In the genomic region with DNA sequence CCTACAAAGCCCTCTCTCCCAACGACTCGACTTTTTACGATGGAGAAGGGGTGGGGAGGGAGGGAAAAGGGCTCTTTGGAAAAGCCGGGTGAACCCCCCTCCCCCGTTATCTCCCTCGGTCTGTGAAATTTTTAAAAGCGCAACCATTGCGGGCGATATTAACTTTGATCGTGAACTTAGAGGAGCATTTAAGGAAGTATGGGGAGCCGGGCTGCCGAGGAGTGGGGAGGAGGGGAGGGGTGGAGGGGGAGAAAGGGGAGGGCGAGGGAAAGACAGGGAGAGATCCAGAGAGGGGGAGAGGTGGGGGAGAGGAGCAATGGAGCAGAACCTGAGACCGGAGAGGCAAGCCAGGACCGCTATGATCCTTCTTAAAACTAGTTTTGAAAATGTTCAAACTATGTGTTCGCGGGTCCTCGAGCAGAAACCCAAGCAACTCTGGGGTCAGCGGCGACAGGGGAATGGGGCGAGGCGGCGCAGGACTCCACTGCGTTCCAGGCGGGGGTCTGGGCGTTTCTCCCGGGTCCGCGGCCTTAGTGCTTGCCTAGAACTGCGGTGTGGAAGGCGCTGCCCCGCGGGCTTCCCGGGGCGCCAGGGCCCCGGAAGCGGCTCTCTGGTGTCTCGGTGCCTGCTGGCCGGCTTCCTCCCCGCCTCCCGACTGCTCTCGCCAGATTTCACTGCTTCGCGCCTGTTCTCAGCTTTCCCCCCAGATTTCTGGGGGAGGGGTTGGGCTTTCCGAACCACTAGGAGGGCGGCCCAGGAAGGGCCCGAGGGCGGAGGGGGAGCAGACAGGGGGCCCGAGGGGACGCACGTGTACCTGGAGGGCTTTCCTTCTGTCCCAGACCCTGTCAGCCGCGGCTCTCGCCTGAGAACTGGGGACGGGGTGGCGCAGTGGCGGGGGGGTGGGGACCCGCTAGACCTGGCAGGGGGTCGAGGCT, we compare ENCODE assay signal across 8 cellular contexts. TPM values are rescaled to one million over a fixed set of nuclear protein-coding genes. Genes with fewer than 3 reads are reported as not detected.
DNase-seq lines count a peak whose midpoint lies in the region; ATAC-seq and TF ChIP-seq lines count a peak whose summit lies in the region.

A gene (minus strand): TSS at position 871 of the 935 bp plus-strand sequence.

- H3K27ac ChIP-seq in left ventricle myocardium inferior (replicated peaks) (no peak within 1 kb of the TSS), subcutaneous abdominal adipose tissue (ENCODE audit: low read depth, low read length) (no peak within 1 kb of the TSS), brain microvascular endothelial cell (no peak within 1 kb of the TSS)

- intact Hi-C loops in left ventricle myocardium inferior (cut with micrococcal nuclease) (no loop called here), Right ventricle myocardium superior (cut with DNase I) (no loop called here)

- H3K27me3 ChIP-seq in left ventricle myocardium inferior (ENCODE audit: low read depth): peaks cover 100% of the 10 kb centered on the region
- H3K27me3 ChIP-seq in subcutaneous abdominal adipose tissue (ENCODE audit: control insufficient read depth in 5 of 5, insufficient read depth in 4 of 5, low read length in 5 of 5): peaks cover 47 to 90% (median 71%) of the 10 kb centered on the region in 5 donors
- peaks cover 91% of the 10 kb centered on the region for H3K27me3 ChIP-seq in brain microvascular endothelial cell (replicated peaks)

- peaks cover 27% of the 10 kb centered on the region for H3K4me1 ChIP-seq in left ventricle myocardium inferior
- peaks cover 0 to 26% (median 25%) of the 10 kb centered on the region in 5 donors for H3K4me1 ChIP-seq in subcutaneous abdominal adipose tissue (ENCODE audit: control insufficient read depth in 5 of 5, insufficient read depth in 5 of 5, low read length in 5 of 5)

- no peaks in the 10 kb centered on the region for H3K9me3 ChIP-seq in left ventricle myocardium inferior (replicated peaks)
- H3K9me3 ChIP-seq in subcutaneous abdominal adipose tissue (ENCODE audit: control insufficient read depth in 5 of 5, low read length in 5 of 5): peaks cover 0 to 4% (median 0%) of the 10 kb centered on the region in 5 donors

- DNase-seq in left ventricle myocardium inferior (no peak), Right ventricle myocardium superior (no peak), RKO (ENCODE audit: low spot score) (peak; percentile 74), foreskin fibroblast (peak; percentile 70 to 82), NCI-H1436 (lab: John Stamatoyannopoulos, UW) (no peak), G401 (ENCODE audit: low spot score) (no peak), brain microvascular endothelial cell (no peak)

- H3K4me3 ChIP-seq in left ventricle myocardium inferior: peak within 1 kb of the TSS; percentile 48
- peak within 1 kb of the TSS; percentile 55 to 83 for H3K4me3 ChIP-seq in foreskin fibroblast (ENCODE audit: low read depth in 1 of 2, low read length in 2 of 2)
- H3K4me3 ChIP-seq in subcutaneous abdominal adipose tissue (ENCODE audit: low read depth in 1 of 5, low read length in 5 of 5): peak within 1 kb of the TSS; percentile 39 to 66 (median 59)
- no peak within 1 kb of the TSS for H3K4me3 ChIP-seq in brain microvascular endothelial cell (ENCODE audit: low read depth, low read length)

- in situ Hi-C loops in G401 (cut with HindIII; ENCODE audit: low sequenced_read_pairs): no loop called here
- in situ Hi-C loops in brain microvascular endothelial cell (cut with HindIII; ENCODE audit: low pct_ligation_motif_present, low sequenced_read_pairs): no loop called here

- H3K36me3 ChIP-seq in left ventricle myocardium inferior (no peaks in the 10 kb centered on the region), subcutaneous abdominal adipose tissue (ENCODE audit: control insufficient read depth in 5 of 5, insufficient read depth in 5 of 5, low read length in 5 of 5) (no peaks in the 10 kb centered on the region), brain microvascular endothelial cell (replicated peaks) (no peaks in the 10 kb centered on the region)

- peak within 1 kb of the TSS in 1 of 5 donors; percentile 59 for H3K9ac ChIP-seq in subcutaneous abdominal adipose tissue (ENCODE audit: low read length in 5 of 5)

- ATAC-seq in Right ventricle myocardium superior (ENCODE audit: poor library complexity): no peak

- TF ChIP-seq CTCF in left ventricle myocardium inferior (IDR thresholded peaks at IDR 0.05; ENCODE audit: borderline replicate concordance) (no peak), foreskin fibroblast (IDR thresholded peaks at IDR 0.05; ENCODE audit: low read depth, low read length) (no peak), brain microvascular endothelial cell (IDR thresholded peaks at IDR 0.05; ENCODE audit: low read depth, low read length, missing control alignments) (no peak)

RNA-seq across cellular contexts. Expression of the gene that starts here (rescaled TPM):
- total RNA-seq in left ventricle myocardium inferior (not detected), Right ventricle myocardium superior (not detected)
- total RNA-seq in G401 (2014; rRNA removed; shearing (Covaris generic)): 4.1 and 15.0 TPM in 2 replicates

Comparison
In these comparisons a context has a peak if more than half of its experiments do, and no peak if none do; other contexts are left out.
1. DNase-seq: peak in RKO (single experiment) and foreskin fibroblast (2 of 2); none in left ventricle myocardium inferior (single experiment), Right ventricle myocardium superior (single experiment), NCI-H1436 (single experiment), G401 (single experiment) and brain microvascular endothelial cell (single experiment).